Comparison of ENCODE assay signal across 14 cellular contexts in the genomic region with DNA sequence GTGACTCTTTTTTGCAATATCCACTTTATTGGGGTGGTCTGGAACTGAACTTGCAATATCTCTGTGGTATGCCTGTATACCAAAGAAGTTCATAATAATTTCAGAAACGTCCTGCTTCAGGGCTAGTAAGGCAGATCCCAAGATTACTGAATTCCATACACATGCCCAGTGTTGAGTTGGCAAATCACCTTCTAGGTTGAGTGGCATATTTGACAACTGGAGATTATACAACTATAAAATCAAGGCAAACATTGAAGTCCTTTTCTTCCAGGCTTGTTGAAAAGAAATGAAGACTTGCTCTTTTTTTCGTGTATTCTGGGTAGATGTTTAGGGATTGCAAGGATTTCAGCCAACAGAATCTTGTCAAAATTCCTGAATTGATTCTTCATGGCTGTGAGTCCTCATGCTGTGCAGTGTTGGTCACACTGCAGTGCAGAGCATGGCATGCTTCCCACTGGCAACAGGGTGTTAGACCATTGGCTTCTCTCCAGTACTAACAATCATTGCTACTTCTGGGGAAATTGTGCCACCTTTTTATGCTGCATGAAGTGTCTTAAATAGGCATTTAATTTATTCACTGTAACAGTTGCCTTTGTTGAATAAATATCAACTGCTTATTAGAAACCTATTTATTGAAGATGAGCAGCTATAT.
DNase-seq lines count a peak whose midpoint lies in the region; ATAC-seq, FAIRE-seq and TF ChIP-seq lines count a peak whose summit lies in the region.
"Had no signal": no experiment of that assay in that cellular context is flagged by ENCODE, and none has a peak within 500 bp of the region (broad histone marks: within the 10 kb centered on the region; RNA-seq: fewer than 3 reads in every experiment).

No MANE protein-coding gene starts in this region.

- H2AFZ ChIP-seq in osteoblast (ENCODE audit: low read length): no peak overlapping the region

- H3K9me3 ChIP-seq in osteoblast (ENCODE audit: low read depth, low read length): no peaks in the 10 kb centered on the region
- H3K9me3 ChIP-seq: suprapubic skin had no signal

- no peak overlapping the region for H3K27ac ChIP-seq in osteoblast (ENCODE audit: low read depth, low read length)
- H3K27ac ChIP-seq: KMS-11, skin epidermis, suprapubic skin had no signal

- no peaks in the 10 kb centered on the region for H3K4me1 ChIP-seq in osteoblast (ENCODE audit: insufficient read depth, low read length)
- H3K4me1 ChIP-seq: suprapubic skin had no signal

- H3K27me3 ChIP-seq in osteoblast (ENCODE audit: insufficient read depth, low read length): no peaks in the 10 kb centered on the region
- H3K27me3 ChIP-seq: suprapubic skin had no signal

- H3K36me3 ChIP-seq in osteoblast (ENCODE audit: insufficient read depth, low read length): no peaks in the 10 kb centered on the region
- H3K36me3 ChIP-seq: suprapubic skin had no signal

- ATAC-seq in HG02571 (IDR thresholded peaks at IDR 0.05; ENCODE audit: unreplicated experiment): no peak
- ATAC-seq: activated CD8-positive, alpha-beta T cell treated with anti-CD3 and anti-CD28 coated beads, Interleukin-2, amount 10 ng/mL, durations not matched to agents 7 days and 5 days; naive thymus-derived CD4-positive, alpha-beta T cell had no signal

- no peaks in the 10 kb centered on the region for H3K79me2 ChIP-seq in osteoblast (ENCODE audit: insufficient read depth, low read length)

- TF ChIP-seq POLR2A in H54 (IDR thresholded peaks at IDR 0.05; ENCODE audit: low read depth, low read length): no peak

- no peak for TF ChIP-seq CTCF in osteoblast (IDR thresholded peaks at IDR 0.05; ENCODE audit: extremely low read depth, low read depth, low read length)

- FAIRE-seq in H54 (lab: Jason Lieb, UNC) (peak; percentile 15), RCC 7860 (lab: Jason Lieb, UNC) (no peak)

- H3K4me3 ChIP-seq in osteoblast (ENCODE audit: insufficient read depth, low read length): no peak overlapping the region
- H3K4me3 ChIP-seq: skin epidermis, suprapubic skin had no signal

- no peak for DNase-seq in H54 (ENCODE audit: insufficient read length, low spot score)
- DNase-seq in NCI-H345 treated with DMSO at 0.1 percent for 48 hours (lab: John Stamatoyannopoulos, UW; ENCODE audit: unreplicated experiment): peak; percentile 74
- DNase-seq in dermis blood vessel endothelial cell: peak; percentile 2
- DNase-seq in osteoblast (ENCODE audit: insufficient read length, low spot score, missing footprints): peak; percentile 57
- no peak for DNase-seq in HT-29 (ENCODE audit: low spot score)
- DNase-seq in RCC 7860 (ENCODE audit: low spot score): no peak
- DNase-seq in NOMO-1 treated with dmso at 0.1 percent for 144 hours (lab: John Stamatoyannopoulos, UW; ENCODE audit: unreplicated experiment): no peak
- DNase-seq: activated CD8-positive, alpha-beta T cell treated with anti-CD3 and anti-CD28 coated beads, Interleukin-2, amount 10 ng/mL, durations not matched to agents 7 days and 5 days; naive thymus-derived CD4-positive, alpha-beta T cell; NCI-H2171 treated with DMSO at 0.1 percent for 48 hours had no signal

- no peaks in the 10 kb centered on the region for H4K20me1 ChIP-seq in osteoblast (ENCODE audit: insufficient read depth, low read length)

- H3K4me2 ChIP-seq in osteoblast (ENCODE audit: insufficient read depth, low read length): no peak overlapping the region
- H3K4me2 ChIP-seq: KMS-11 had no signal

Comparison
In these comparisons a context has a peak if more than half of its experiments do, and no peak if none do; other contexts are left out.
1. DNase-seq: peak in NCI-H345 treated with DMSO at 0.1 percent for 48 hours (single experiment), dermis blood vessel endothelial cell (single experiment) and osteoblast (single experiment); none in H54 (single experiment), HT-29 (single experiment), RCC 7860 (single experiment) and NOMO-1 treated with dmso at 0.1 percent for 144 hours (single experiment).